Comparison of ENCODE assay signal across 8 cellular contexts in the genomic region with DNA sequence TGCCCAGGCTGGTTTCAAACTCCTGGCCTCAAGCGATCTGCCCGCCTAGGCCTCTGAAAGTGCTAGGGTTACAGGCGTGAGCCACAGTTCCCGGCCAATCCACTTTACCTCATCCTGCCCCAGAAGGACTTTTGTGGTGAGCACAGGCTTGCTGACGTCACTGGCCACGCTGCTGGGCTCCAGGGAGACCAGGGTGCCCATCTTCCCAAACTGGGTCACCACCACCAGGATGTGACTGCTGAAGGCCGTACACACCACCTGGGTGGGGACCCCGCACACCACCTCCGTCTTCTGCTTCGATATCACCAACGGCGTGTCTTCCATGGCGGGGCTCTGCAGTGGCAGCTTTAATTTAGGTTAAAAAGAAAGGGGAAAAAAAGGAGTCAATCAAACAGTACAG. TPM values are rescaled to one million over a fixed set of nuclear protein-coding genes. Genes with fewer than 3 reads are reported as not detected.
DNase-seq lines count a peak whose midpoint lies in the region; ATAC-seq and TF ChIP-seq lines count a peak whose summit lies in the region.

No MANE protein-coding gene starts in this region.

- H3K4me2 ChIP-seq in MM.1S (ENCODE audit: low read depth, low read length), result peak overlapping the region; percentile 69; the same call in 1 of the 2 replicates

- H3K9me2 ChIP-seq in MM.1S (replicated peaks; ENCODE audit: insufficient read depth, low read length), result no peaks in the 10 kb centered on the region

- TF ChIP-seq POLR2A in right lobe of liver (IDR thresholded peaks at IDR 0.05), result no peak
- no peak for TF ChIP-seq POLR2A in thyroid gland (IDR thresholded peaks at IDR 0.05)

- ATAC-seq in right lobe of liver, result no peak
- ATAC-seq in HG02623 (IDR thresholded peaks at IDR 0.05; ENCODE audit: unreplicated experiment), result no peak

- TF ChIP-seq CTCF in MM.1S (IDR thresholded peaks at IDR 0.05; ENCODE audit: low read length) (no peak), ascending aorta (IDR thresholded peaks at IDR 0.05) (no peak), right lobe of liver (IDR thresholded peaks at IDR 0.05) (no peak), type B pancreatic cell (conservative IDR thresholded peaks at IDR 0.05) (no peak), thyroid gland (IDR thresholded peaks at IDR 0.05) (no peak)

- H3K36me3 Mint-ChIP-seq in type B pancreatic cell, result peaks cover 3% of the 10 kb centered on the region

- H3K4me1 ChIP-seq in MM.1S (ENCODE audit: low read length) (peaks cover 5% of the 10 kb centered on the region; the same call in 1 of the 2 replicates), ascending aorta (peaks cover 8 to 14% of the 10 kb centered on the region in 2 donors), right lobe of liver (peaks cover 0 to 10% (median 4%) of the 10 kb centered on the region in 4 donors), thyroid gland (peaks cover 17 to 37% of the 10 kb centered on the region in 2 donors)

- 79% methylated on average over 8 of the region's 13 CpGs for WGBS in right lobe of liver (ENCODE audit: insufficient coverage, low coverage, low lambda C conversion rate, missing lambda C conversion rate)
- WGBS in thyroid gland, 2 donors, result 80 to 85% methylated on average over 10 to 13 of the region's 13 CpGs

- H3K9ac ChIP-seq in MM.1S (ENCODE audit: low read length), result peak overlapping the region; percentile 86; the same call in 1 of the 2 replicates

- H3K27me3 Mint-ChIP-seq in type B pancreatic cell, result no peaks in the 10 kb centered on the region

- no peaks in the 10 kb centered on the region for H3K9me3 Mint-ChIP-seq in type B pancreatic cell

- H3K36me3 ChIP-seq in MM.1S (replicated peaks; ENCODE audit: insufficient read depth, low read length) (0 out of 2 replicates have a peak, but pooled peaks cover 2% of the 10 kb centered on the region), ascending aorta (peaks cover 0 to 10% of the 10 kb centered on the region in 2 donors), right lobe of liver (peaks cover 0 to 6% (median 0%) of the 10 kb centered on the region in 4 donors), thyroid gland (no peaks in the 10 kb centered on the region)

- H4K20me1 ChIP-seq in MM.1S (ENCODE audit: insufficient read depth, low read length), result no peaks in the 10 kb centered on the region

- H3K27me3 ChIP-seq in MM.1S (replicated peaks; ENCODE audit: insufficient read depth, low read length) (no peaks in the 10 kb centered on the region), ascending aorta (no peaks in the 10 kb centered on the region), right lobe of liver (no peaks in the 10 kb centered on the region), thyroid gland (no peaks in the 10 kb centered on the region)

- H3K4me1 Mint-ChIP-seq in type B pancreatic cell (ENCODE audit: unreplicated experiment), result peaks cover 20% of the 10 kb centered on the region

- H2AFZ ChIP-seq in MM.1S (ENCODE audit: low read length), result peak overlapping the region; percentile 82; the same call in 1 of the 2 replicates

- H3K27ac ChIP-seq in MM.1S (ENCODE audit: low read length) (no peak overlapping the region), ascending aorta (peak overlapping the region in 1 of 2 donors; percentile 87), right lobe of liver (no peak overlapping the region), thyroid gland (peak overlapping the region in 1 of 3 donors; percentile 73)

- peak overlapping the region; percentile 83 for H3K27ac Mint-ChIP-seq in type B pancreatic cell

- H3K4me3 ChIP-seq in MM.1S (ENCODE audit: low read length) (peak overlapping the region; percentile 80), ascending aorta (peak overlapping the region; percentile 83 to 91), right lobe of liver (peak overlapping the region; percentile 68 to 99 (median 91)), thyroid gland (replicated peaks in 1 of 3) (peak overlapping the region in 1 of 3 donors; percentile 89)

- peaks cover 8% of the 10 kb centered on the region for H3K79me2 ChIP-seq in MM.1S (ENCODE audit: low read length)

- DNase-seq in COLO668 (lab: John Stamatoyannopoulos, UW; ENCODE audit: unreplicated experiment) (peak; percentile 67), MM.1S (no peak), ascending aorta (ENCODE audit: low spot score in 2 of 2) (no peak), right lobe of liver (no peak), type B pancreatic cell (ENCODE audit: extremely low spot score, unreplicated experiment) (no peak), thyroid gland (no peak)
- DNase-seq in effector CD4-positive, alpha-beta T cell, result no peak

- H3K9me3 ChIP-seq in MM.1S (replicated peaks; ENCODE audit: insufficient read depth, low read length) (no peaks in the 10 kb centered on the region), ascending aorta (no peaks in the 10 kb centered on the region), right lobe of liver (no peaks in the 10 kb centered on the region), thyroid gland (no peaks in the 10 kb centered on the region)

- peaks cover 5% of the 10 kb centered on the region for H3F3A ChIP-seq in MM.1S (ENCODE audit: insufficient read depth, low read length)

- H3K4me3 Mint-ChIP-seq in type B pancreatic cell, result peak overlapping the region; percentile 82

- intact Hi-C loops in ascending aorta (cut with DNase I), result loop anchor here (1.0 kb wide), 1 partner anchor 65 kb away; a partner anchor contains a TSS
- intact Hi-C loops in right lobe of liver (cut with DNase I), result no loop called here
- intact Hi-C loops in thyroid gland (cut with DNase I), result no loop called here

RNA-seq across cellular contexts. Expression of a gene that starts 0.8 kb away (rescaled TPM):
- total RNA-seq in ascending aorta (34.1 TPM), right lobe of liver (10 to 100 TPM in 2 of 6 experiments, 1 to 10 TPM in 4; 7.6 to 28.1 (median 9.2) TPM), type B pancreatic cell (ENCODE audit: low replicate concordance) (27.0 and 35.2 TPM in 2 replicates), thyroid gland (10 to 100 TPM; 28.1 to 65.6 (median 50.2) TPM)

RNA-seq across cellular contexts. Expression of a gene that starts 13.0 kb away (rescaled TPM):
- total RNA-seq in ascending aorta (not detected), right lobe of liver (10 to 100 TPM; 15.1 to 32.8 (median 26.7) TPM), type B pancreatic cell (ENCODE audit: low replicate concordance) (6.6 and 7.6 TPM in 2 replicates), thyroid gland (1 to 10 TPM in 1 of 4 donors, under 1 TPM in 3; 0.44 to 3.0 (median 0.70) TPM)

RNA-seq across cellular contexts. Expression of a gene that starts 38.5 kb away (rescaled TPM):
- total RNA-seq in ascending aorta (246 TPM), right lobe of liver (10 to 100 TPM in 4 of 6 experiments, 1 to 10 TPM in 2; 6.9 to 29.7 (median 13.1) TPM), type B pancreatic cell (ENCODE audit: low replicate concordance) (8.2 and 19.9 TPM in 2 replicates), thyroid gland (10 to 100 TPM; 16.8 to 26.7 (median 21.7) TPM)
